Comparison of ENCODE assay signal across 9 cellular contexts in the genomic region with DNA sequence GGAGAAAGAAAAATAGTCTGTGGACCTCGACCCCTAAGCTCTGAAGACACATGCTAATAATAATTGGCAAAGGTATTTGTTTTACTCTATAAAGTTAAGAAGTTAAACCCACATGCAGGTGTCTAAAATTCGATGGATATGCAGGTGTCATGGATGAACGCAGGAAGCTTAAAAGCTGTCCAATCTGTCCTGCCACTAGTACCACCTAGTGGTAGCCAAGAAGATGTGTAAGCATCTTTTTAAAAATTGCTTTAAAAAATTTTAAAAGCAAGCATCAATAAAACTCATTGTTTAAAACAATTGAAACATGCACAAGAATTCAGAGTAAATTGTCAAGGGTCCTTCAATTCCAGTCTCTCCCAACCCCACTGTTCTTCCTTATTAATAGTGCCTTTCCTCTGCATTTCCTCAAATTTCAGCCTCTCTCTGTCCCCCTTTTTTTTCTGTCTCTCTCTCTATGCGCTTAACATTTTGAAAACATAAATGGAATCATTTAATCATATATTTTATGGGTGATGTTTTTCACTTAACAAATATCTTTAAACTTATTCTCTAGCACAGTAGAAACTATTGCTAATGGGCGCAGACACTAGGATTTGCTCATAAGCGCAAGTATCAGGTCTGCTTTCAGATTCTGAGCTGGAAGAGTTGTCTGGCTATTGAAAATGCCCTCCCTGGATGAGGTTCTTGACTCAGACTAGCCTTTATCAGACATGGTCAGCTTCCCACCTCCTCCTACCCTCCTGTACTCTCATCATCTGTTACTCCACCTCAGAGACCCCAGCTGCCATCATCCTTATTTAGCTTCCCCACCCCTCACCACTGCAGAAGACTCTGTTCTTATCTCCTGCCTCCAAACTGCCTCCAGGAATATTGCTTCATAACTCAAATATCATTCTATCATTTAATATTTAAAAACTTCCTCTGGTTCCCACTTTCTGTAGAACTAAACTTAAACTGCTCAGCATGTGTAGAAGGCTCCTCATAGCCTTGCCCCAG. TPM values are rescaled to one million over a fixed set of nuclear protein-coding genes. Genes with fewer than 3 reads are reported as not detected.
DNase-seq lines count a peak whose midpoint lies in the region; ATAC-seq, FAIRE-seq and TF ChIP-seq lines count a peak whose summit lies in the region.
"Had no signal": no experiment of that assay in that cellular context is flagged by ENCODE, and none has a peak within 500 bp of the region (broad histone marks: within the 10 kb centered on the region; RNA-seq: fewer than 3 reads in every experiment).

No MANE protein-coding gene starts in this region.

- TF ChIP-seq CTCF in GM10266 (IDR thresholded peaks at IDR 0.05; ENCODE audit: control insufficient read depth, insufficient read depth, low read depth, missing control alignments) (peak; percentile 73), adrenal gland (IDR thresholded peaks at IDR 0.05) (peak; percentile 64 to 87 (median 70)), keratinocyte (optimal IDR thresholded peaks at IDR 0.05 in 1 of 3, IDR thresholded peaks at IDR 0.05 in 1 of 3, conservative IDR thresholded peaks at IDR 0.05 in 1 of 3; ENCODE audit: extremely low read depth in 1 of 3, insufficient read depth in 2 of 3, low read length in 3 of 3) (peak; percentile 54 to 69 (median 65)), uterus (IDR thresholded peaks at IDR 0.05) (peak; percentile 56 to 74 (median 66))

- H3K4me2 ChIP-seq in keratinocyte (ENCODE audit: control insufficient read depth, extremely low read depth, insufficient read depth, low read depth, low read length), result no peak overlapping the region

- H3K9me3 ChIP-seq in adrenal gland (replicated peaks in 1 of 3), result no peaks in the 10 kb centered on the region
- H3K9me3 ChIP-seq in keratinocyte (ENCODE audit: control insufficient read depth, low read depth, low read length), result no peaks in the 10 kb centered on the region
- H3K9me3 ChIP-seq in uterus, result no peaks in the 10 kb centered on the region

- H3K27me3 ChIP-seq in adrenal gland (no peaks in the 10 kb centered on the region), keratinocyte (ENCODE audit: control insufficient read depth, extremely low read depth, insufficient read depth, low read length) (no peaks in the 10 kb centered on the region), uterus (no peaks in the 10 kb centered on the region)

- no peak for ATAC-seq in HG03378 (IDR thresholded peaks at IDR 0.05; ENCODE audit: unreplicated experiment)
- ATAC-seq in HG03521 (IDR thresholded peaks at IDR 0.05; ENCODE audit: unreplicated experiment), result no peak

- H3K4me3 ChIP-seq in adrenal gland (no peak overlapping the region), keratinocyte (ENCODE audit: control insufficient read depth in 2 of 3, extremely low read depth in 1 of 3, insufficient read depth in 2 of 3, low read depth in 1 of 3, low read length in 3 of 3) (no peak overlapping the region), uterus (no peak overlapping the region)

- peak; percentile 48 for FAIRE-seq in keratinocyte (lab: Jason Lieb, UNC)

- H3K36me3 ChIP-seq in adrenal gland (replicated peaks in 1 of 2), result no peaks in the 10 kb centered on the region
- H3K36me3 ChIP-seq in keratinocyte (ENCODE audit: control insufficient read depth in 2 of 2, extremely low read depth in 1 of 2, insufficient read depth in 2 of 2, low read length in 2 of 2), result no peaks in the 10 kb centered on the region
- H3K36me3 ChIP-seq in uterus, result no peaks in the 10 kb centered on the region

- H3K27ac ChIP-seq in adrenal gland, result no peak overlapping the region
- H3K27ac ChIP-seq in keratinocyte (ENCODE audit: control insufficient read depth, insufficient read depth, low read length), result no peak overlapping the region
- no peak overlapping the region for H3K27ac ChIP-seq in uterus

- no peak for TF ChIP-seq POLR2A in adrenal gland (IDR thresholded peaks at IDR 0.05)
- TF ChIP-seq POLR2A in uterus (IDR thresholded peaks at IDR 0.05), result no peak

- H3K9me1 ChIP-seq in keratinocyte (ENCODE audit: control insufficient read depth, extremely low read depth, insufficient read depth, low read length), result no peaks in the 10 kb centered on the region

- H3K79me2 ChIP-seq in keratinocyte (ENCODE audit: control insufficient read depth, insufficient read depth, low read length), result no peaks in the 10 kb centered on the region

- 44 to 47% (median 46%) methylated on average over 6 of the region's 6 CpGs for WGBS in adrenal gland, 4 donors

- intact Hi-C loops in adrenal gland (cut with DNase I), result loop anchor here in 1 of 2 donors (2.0 kb wide), 1 partner anchor 160 kb away; no protein-coding TSS in a partner anchor
- intact Hi-C loops in uterus (cut with DNase I; ENCODE audit: low total_unique reads), result loop anchor here (5.0 kb wide), 1 partner anchor 86 kb away; no protein-coding TSS in a partner anchor

- DNase-seq in CD1c-positive myeloid dendritic cell (ENCODE audit: extremely low spot score) (peak; percentile 49), GM10266 (ENCODE audit: extremely low spot score) (peak; percentile 59), NCI-H1694 treated with DMSO at 0.1 percent for 48 hours (lab: John Stamatoyannopoulos, UW) (peak; percentile 42), adrenal gland (peak in 1 of 7 donors; percentile 7), keratinocyte (ENCODE audit: low read depth, low spot score) (no peak), uterus (no peak)

- dilution Hi-C loops in keratinocyte (cut with MboI; ENCODE audit: extremely low pct_ligation_motif_present, low sequenced_read_pairs), result no loop called here

- H2AFZ ChIP-seq in keratinocyte (ENCODE audit: control insufficient read depth, low read length), result no peak overlapping the region

- H3K4me1 ChIP-seq in adrenal gland (replicated peaks in 1 of 2) (peaks cover 0 to 20% of the 10 kb centered on the region in 2 donors), keratinocyte (ENCODE audit: control insufficient read depth, extremely low read depth, insufficient read depth, low read length) (peaks cover 3% of the 10 kb centered on the region), uterus (peaks cover 0 to 12% of the 10 kb centered on the region in 2 donors)

- H3K9ac ChIP-seq in keratinocyte (ENCODE audit: control insufficient read depth, extremely low read depth, insufficient read depth, low read length), result no peak overlapping the region

- no peaks in the 10 kb centered on the region for H4K20me1 ChIP-seq in keratinocyte (ENCODE audit: control insufficient read depth, extremely low read depth, insufficient read depth, low read length)

RNA-seq across cellular contexts. Expression of a gene that starts 30.8 kb away (rescaled TPM):
- total RNA-seq in adrenal gland (100 to 1,000 TPM in 1 of 8 donors, 10 to 100 TPM in 7; 26.4 to 169 (median 63.7) TPM), uterus (10 to 100 TPM in 3 of 4 donors, 1 to 10 TPM in 1; 9.7 to 67.9 (median 56.0) TPM)
- polyA plus RNA-seq in adrenal gland (10 to 100 TPM; 11.8 to 68.4 (median 13.3) TPM), keratinocyte (10.1 to 28.5 TPM (median 21.6 TPM) in 3 replicates)
- 36.9 TPM for polyA plus RNA-seq in keratinocyte (2011; ENCODE audit: low read depth)
- 14.2 and 29.6 TPM in 2 replicates for polyA plus RNA-seq in keratinocyte (2011; cell fraction: cytosol; rRNA removed)
- polyA plus RNA-seq in keratinocyte (2011; cell fraction: nucleus; rRNA removed), result 15.9 and 20.8 TPM in 2 replicates
- polyA plus RNA-seq in keratinocyte (2012; ENCODE audit: low replicate concordance), result 29.9 and 37.5 TPM in 2 replicates
- 5.2 to 31.0 TPM (median 12.3 TPM) in 3 replicates for polyA minus RNA-seq in keratinocyte
- polyA minus RNA-seq in keratinocyte (2011; cell fraction: cytosol; rRNA and poly(A)+ RNA removed), result 22.6 TPM
- polyA minus RNA-seq in keratinocyte (2011; cell fraction: nucleus; rRNA and poly(A)+ RNA removed), result 13.1 and 22.5 TPM in 2 replicates

RNA-seq across cellular contexts. Expression of a gene that starts 36.6 kb away (rescaled TPM):
- total RNA-seq in adrenal gland, result 10 to 100 TPM in 6 of 8 donors, 1 to 10 TPM in 2; 4.3 to 16.6 (median 13.0) TPM
- 10 to 100 TPM; 12.6 to 15.5 (median 12.6) TPM for polyA plus RNA-seq in adrenal gland
- 0.04 TPM in 1 of 3 replicates, not detected in the others for polyA plus RNA-seq in keratinocyte
- polyA plus RNA-seq in keratinocyte (2011; ENCODE audit: low read depth), result not detected
- 0.04 TPM in 2 replicates for polyA plus RNA-seq in keratinocyte (2011; cell fraction: cytosol; rRNA removed)
- polyA plus RNA-seq in keratinocyte (2011; cell fraction: nucleus; rRNA removed), result not detected in 2 replicates
- polyA plus RNA-seq in keratinocyte (2012; ENCODE audit: low replicate concordance), result 0.13 TPM in 1 of 2 replicates, not detected in the other
- polyA minus RNA-seq in keratinocyte, result not detected in 3 replicates
- not detected for polyA minus RNA-seq in keratinocyte (2011; cell fraction: cytosol; rRNA and poly(A)+ RNA removed)
- polyA minus RNA-seq in keratinocyte (2011; cell fraction: nucleus; rRNA and poly(A)+ RNA removed), result not detected in 2 replicates
- 10 to 100 TPM; 30.2 to 58.1 (median 40.6) TPM for total RNA-seq in uterus
- total RNA-seq: T-helper 1 cell treated with Interleukin-12 subunit alpha and Interleukin-12 subunit beta and Interleukin-4 antibody, amounts not matched to agents 30 ng/mL and 1 ng/mL, for 36 hours had no signal

Comparison
In these comparisons a context has a peak if more than half of its experiments do, and no peak if none do; other contexts are left out.
1. DNase-seq: peak in CD1c-positive myeloid dendritic cell (single experiment), GM10266 (single experiment) and NCI-H1694 treated with DMSO at 0.1 percent for 48 hours (single experiment); none in keratinocyte (single experiment) and uterus (0 of 2).
2. Peak in every context shown above with its lines, with median percentiles within 50 percentile points of each other: CTCF ChIP-seq.